ENCODE assay signal across 1 cellular context in genomic region chrX:88397551-88397950, GRCh38.
TF ChIP-seq lines count a peak whose summit lies in the region.

No MANE protein-coding gene starts in this region.

TF ChIP-seq in HepG2, 621 proteins besides CTCF, POLR2A, EP300 and RAD21 (continued from another document):
- TF ChIP-seq RERE (CRISPR knock-in tag; IDR thresholded peaks at IDR 0.05; ENCODE audit: low read depth) (no peak), FOSL2 (CRISPR knock-in tag; IDR thresholded peaks at IDR 0.05) (no peak), MZF1 (CRISPR knock-in tag; IDR thresholded peaks at IDR 0.05; ENCODE audit: borderline replicate concordance) (no peak), HCFC1 (IDR thresholded peaks at IDR 0.05; ENCODE audit: low read depth, low read length) (no peak), ZNF432 (CRISPR knock-in tag; IDR thresholded peaks at IDR 0.05; ENCODE audit: borderline replicate concordance) (no peak), HNRNPL (IDR thresholded peaks at IDR 0.05; ENCODE audit: low read depth, low read length) (no peak), IKZF1 (IDR thresholded peaks at IDR 0.05) (no peak), TBX3 (IDR thresholded peaks at IDR 0.05; ENCODE audit: borderline replicate concordance) (no peak), RAD51 (IDR thresholded peaks at IDR 0.05; ENCODE audit: borderline replicate concordance) (no peak), NR0B2 (CRISPR knock-in tag; IDR thresholded peaks at IDR 0.05) (no peak), NFE2 (CRISPR knock-in tag; IDR thresholded peaks at IDR 0.05) (no peak), NR2F1 (CRISPR knock-in tag; IDR thresholded peaks at IDR 0.05) (no peak), TFAP4 (IDR thresholded peaks at IDR 0.05; ENCODE audit: borderline replicate concordance, low read depth) (no peak)
